Comparison of ENCODE assay signal across 5 cellular contexts in genomic region chr14:18955816-18956215, GRCh38. TPM values are rescaled to one million over a fixed set of nuclear protein-coding genes. Genes with fewer than 3 reads are reported as not detected.
"Had no signal": no experiment of that assay in that cellular context is flagged by ENCODE, and none has a peak within 500 bp of the region (broad histone marks: within the 10 kb centered on the region; RNA-seq: fewer than 3 reads in every experiment).

No MANE protein-coding gene starts in this region.

RNA-seq across cellular contexts. Expression of gene POTEM, which starts 11.4 kb away (rescaled TPM):
- total RNA-seq: HT-29, HT1080, IMR-90, K562 had no signal
- polyA plus RNA-seq: IgD-negative memory B cell, IMR-90, K562 had no signal
